ENCODE assay signal across 23 cellular contexts in the genomic region with DNA sequence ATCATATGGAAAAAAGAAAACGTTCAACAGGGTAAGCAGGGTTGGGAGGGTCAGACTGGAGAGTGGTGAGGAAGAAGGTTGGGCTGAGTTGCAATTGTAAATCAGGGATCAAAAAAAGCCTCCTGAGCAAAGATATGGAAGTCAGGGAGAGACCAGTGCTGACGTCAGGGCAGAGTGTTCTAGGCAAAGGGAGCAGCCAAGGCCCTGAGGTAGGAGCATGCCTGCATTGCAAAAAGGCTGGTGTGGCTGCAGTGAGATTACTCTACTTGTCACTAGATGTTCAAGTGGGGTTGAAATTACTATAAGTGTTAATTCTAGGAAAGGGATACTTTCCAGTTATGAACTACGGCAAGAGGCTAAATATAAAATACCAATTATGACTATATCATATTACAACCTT.
DNase-seq lines count a peak whose midpoint lies in the region; ATAC-seq and TF ChIP-seq lines count a peak whose summit lies in the region.
"Had no signal": no experiment of that assay in that cellular context is flagged by ENCODE, and none has a peak within 500 bp of the region (broad histone marks: within the 10 kb centered on the region; RNA-seq: fewer than 3 reads in every experiment).

No MANE protein-coding gene starts in this region.

- H4K8ac ChIP-seq in H9 (replicated peaks; ENCODE audit: insufficient read length, low read depth, low read length), result no peak overlapping the region

- H3K27me3 Mint-ChIP-seq in H9 (ENCODE audit: low read depth), result no peaks in the 10 kb centered on the region

- H3K18ac ChIP-seq in H9 (ENCODE audit: insufficient read length, low read depth, low read length), result no peak overlapping the region

- H4K20me1 ChIP-seq in H9 (ENCODE audit: control insufficient read depth, insufficient read depth, insufficient read length), result no peaks in the 10 kb centered on the region

- no peak overlapping the region for H3K23ac ChIP-seq in H9 (ENCODE audit: insufficient read length, low read depth, low read length)

- no peak overlapping the region for H2BK120ac ChIP-seq in H9 (ENCODE audit: low read depth, low read length, poor library complexity, severe bottlenecking)

- H2AK5ac ChIP-seq in H9 (ENCODE audit: insufficient read length, low read length), result no peak overlapping the region

- no peak overlapping the region for H4K5ac ChIP-seq in H9 (ENCODE audit: insufficient read length, low read depth, low read length)

- H3K36me3 ChIP-seq in left ventricle myocardium inferior, result no peaks in the 10 kb centered on the region
- H3K36me3 ChIP-seq in psoas muscle (ENCODE audit: insufficient read depth in 1 of 2, low read depth in 1 of 2), result no peaks in the 10 kb centered on the region

- no peak overlapping the region for H3K14ac ChIP-seq in H9 (ENCODE audit: insufficient read depth, low read length)

- no peak overlapping the region for H2BK20ac ChIP-seq in H9 (ENCODE audit: low read depth, low read length, poor library complexity, severe bottlenecking)

- H3K9ac ChIP-seq in H9 (ENCODE audit: extremely low read depth, insufficient read length, low read length), result no peak overlapping the region

- H2BK15ac ChIP-seq in H9 (ENCODE audit: low read depth, low read length), result no peak overlapping the region

- ATAC-seq in psoas muscle (peak in 3 of 4 donors; percentile 37 to 80 (median 60)), HG02588 (IDR thresholded peaks at IDR 0.05; ENCODE audit: unreplicated experiment) (no peak), GM21526 (IDR thresholded peaks at IDR 0.05; ENCODE audit: low FRiP score, unreplicated experiment) (no peak)
- ATAC-seq: HCT116 had no signal

- DNase-seq in H9 (no peak), amniotic epithelial cell (ENCODE audit: low read depth) (peak; percentile 29), left ventricle myocardium inferior (peak; percentile 36), psoas muscle (no peak), HuH-7 (ENCODE audit: low spot score) (no peak)
- DNase-seq: C1 segment of cervical spinal cord; CD4-positive, alpha-beta memory T cell; COR-L47; DMS53; GOT3; KBM-7; NCI-H1105 treated with DMSO at 0.1 percent for 48 hours; NCI-H146; NCI-H1930; NCI-H2107; NCI-H446 treated with DMSO at 0.1 percent for 48 hours; NCI-H526 treated with DMSO at 0.1 percent for 48 hours; RPMI8226; SIG-M5 had no signal

- no peak overlapping the region for H2BK12ac ChIP-seq in H9 (ENCODE audit: insufficient read length, low read depth, low read length)

- H3K27me3 ChIP-seq in H9 (ENCODE audit: insufficient read depth, low read length) (no peaks in the 10 kb centered on the region), left ventricle myocardium inferior (ENCODE audit: low read depth) (no peaks in the 10 kb centered on the region), psoas muscle (ENCODE audit: insufficient read depth in 3 of 3, low read length in 2 of 3) (no peaks in the 10 kb centered on the region)

- no peaks in the 10 kb centered on the region for H3K9me3 ChIP-seq in H9 (ENCODE audit: control insufficient read depth, low read depth, low read length)
- H3K9me3 ChIP-seq in left ventricle myocardium inferior (replicated peaks), result no peaks in the 10 kb centered on the region
- no peaks in the 10 kb centered on the region for H3K9me3 ChIP-seq in psoas muscle

- no peak for TF ChIP-seq CTCF in H9 (conservative IDR thresholded peaks at IDR 0.05)
- no peak for TF ChIP-seq CTCF in left ventricle myocardium inferior (IDR thresholded peaks at IDR 0.05; ENCODE audit: borderline replicate concordance)
- TF ChIP-seq CTCF in psoas muscle (IDR thresholded peaks at IDR 0.05), result no peak

- peak overlapping the region in 2 of 3 experiments; percentile 32 to 78; a peak in 2 of 7 replicates for H3K27ac Mint-ChIP-seq in H9
- H3K27ac Mint-ChIP-seq: CD4-positive, alpha-beta memory T cell had no signal

- no peaks in the 10 kb centered on the region for H3K36me3 Mint-ChIP-seq in H9 (ENCODE audit: insufficient read depth in 1 of 3, low read depth in 3 of 3)
- H3K36me3 Mint-ChIP-seq: CD4-positive, alpha-beta memory T cell had no signal

- no peaks in the 10 kb centered on the region for H3K9me3 Mint-ChIP-seq in H9

- no peaks in the 10 kb centered on the region for H3K79me2 ChIP-seq in H9 (ENCODE audit: insufficient read depth, low read length)

- no peak overlapping the region for H3T11ph ChIP-seq in H9 (ENCODE audit: low read length)

- H3K4me1 ChIP-seq in H9 (ENCODE audit: insufficient read depth, low read length), result no peaks in the 10 kb centered on the region
- no peaks in the 10 kb centered on the region for H3K4me1 ChIP-seq in left ventricle myocardium inferior
- no peaks in the 10 kb centered on the region for H3K4me1 ChIP-seq in psoas muscle

- intact Hi-C loops in left ventricle myocardium inferior (cut with micrococcal nuclease) (no loop called here), psoas muscle (cut with DNase I) (no loop called here)

- no peak overlapping the region for H3K4me3 ChIP-seq in left ventricle myocardium inferior
- no peak overlapping the region for H3K4me3 ChIP-seq in psoas muscle
- H3K4me3 ChIP-seq: SK-N-MC had no signal

- H3K27ac ChIP-seq in H9 (ENCODE audit: insufficient read length, low read depth, low read length) (no peak overlapping the region), left ventricle myocardium inferior (replicated peaks) (peak overlapping the region; percentile 59), psoas muscle (no peak overlapping the region)
- H3K27ac ChIP-seq: SK-N-MC had no signal

- peaks cover 21 to 25% of the 10 kb centered on the region in 2 experiments for H3K4me1 Mint-ChIP-seq in H9
- H3K4me1 Mint-ChIP-seq: CD4-positive, alpha-beta memory T cell had no signal

- H3K56ac ChIP-seq in H9 (ENCODE audit: insufficient read length, low read depth, low read length), result no peak overlapping the region

- no peak overlapping the region for H4K91ac ChIP-seq in H9 (ENCODE audit: insufficient read length, low read depth, low read length)

- no peak overlapping the region for H3K4me2 ChIP-seq in H9 (ENCODE audit: insufficient read depth, insufficient read length, low read length)

- WGBS in H9 (ENCODE audit: extremely low coverage, insufficient read length, low lambda C conversion rate), result no CpG with 5 or more reads among the region's 3 CpGs
- 26 to 40% (median 30%) methylated on average over 3 of the region's 3 CpGs for WGBS in psoas muscle, 3 donors

- no peaks in the 10 kb centered on the region for H3K23me2 ChIP-seq in H9 (ENCODE audit: insufficient read length, low read depth, low read length, poor library complexity, severe bottlenecking)

- no peak overlapping the region for H2BK5ac ChIP-seq in H9 (ENCODE audit: insufficient read length, low read length)

- H3K4me3 Mint-ChIP-seq in H9, result no peak overlapping the region
- H3K4me3 Mint-ChIP-seq: CD4-positive, alpha-beta memory T cell had no signal

- H3K4ac ChIP-seq in H9 (ENCODE audit: low read depth, low read length), result no peak overlapping the region

- no peak overlapping the region for H2AFZ ChIP-seq in H9 (ENCODE audit: low read length)

- H3K79me1 ChIP-seq in H9 (ENCODE audit: insufficient read depth, low read depth, low read length, poor library complexity, severe bottlenecking), result no peaks in the 10 kb centered on the region

Comparison
In these comparisons a context has a peak if more than half of its experiments do, and no peak if none do; other contexts are left out.
1. DNase-seq: peak in amniotic epithelial cell (single experiment) and left ventricle myocardium inferior (single experiment); none in H9 (single experiment), psoas muscle (0 of 2) and HuH-7 (single experiment).
2. ATAC-seq: peak in psoas muscle (3 of 4); none in HG02588 (single experiment) and GM21526 (single experiment).